In genomic region chr15:67021455-67021854, GRCh38 we compare ENCODE assay signal across 2 cellular contexts.
TF ChIP-seq lines count a peak whose summit lies in the region.

No MANE protein-coding gene starts in this region.

TF ChIP-seq in HCT116, 20 proteins besides CTCF, POLR2A, EP300 and RAD21 (continued from another document):
- TF ChIP-seq EGR1 (IDR thresholded peaks at IDR 0.05; ENCODE audit: low read depth): no peak
- no peak for TF ChIP-seq REST (IDR thresholded peaks at IDR 0.05; ENCODE audit: low read depth)
- no peak for TF ChIP-seq ZBTB33 (IDR thresholded peaks at IDR 0.05; ENCODE audit: extremely low read depth, insufficient replicate concordance, low read length)
- TF ChIP-seq EZH2phosphoT487 (IDR thresholded peaks at IDR 0.05; ENCODE audit: borderline replicate concordance): no peak
- TF ChIP-seq YY1 (IDR thresholded peaks at IDR 0.05; ENCODE audit: extremely low read depth, insufficient replicate concordance, low read depth, low read length): no peak

TF ChIP-seq in WTC11, 78 proteins besides CTCF, POLR2A, EP300 and RAD21 (continued from another document):
- TF ChIP-seq AFF4 (CRISPR knock-in tag; IDR thresholded peaks at IDR 0.05; ENCODE audit: borderline replicate concordance) (no peak), SP1 (CRISPR knock-in tag; conservative IDR thresholded peaks at IDR 0.05) (no peak), NFATC4 (CRISPR knock-in tag; IDR thresholded peaks at IDR 0.05) (no peak)
